Comparison of ENCODE assay signal across 26 cellular contexts in the genomic region with DNA sequence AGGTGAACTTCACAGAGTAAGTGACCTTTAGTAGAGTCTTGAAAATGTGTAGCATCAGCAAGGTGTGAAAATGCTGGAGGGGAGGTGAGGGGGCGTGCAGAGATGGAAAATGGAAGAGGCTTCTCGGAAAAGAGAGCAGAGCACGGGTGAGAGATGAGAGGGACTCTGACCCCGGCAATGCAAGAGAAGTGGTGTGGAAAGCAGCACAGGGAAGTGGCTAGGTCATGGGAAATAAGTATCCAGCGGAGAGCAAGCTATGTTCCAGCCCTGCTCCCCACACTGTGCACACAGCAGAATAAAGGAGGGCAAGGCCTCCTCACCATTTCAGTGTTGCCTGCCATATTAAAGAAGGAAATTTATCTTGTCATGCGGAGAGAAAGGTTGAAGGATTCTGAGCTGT.
DNase-seq lines count a peak whose midpoint lies in the region; FAIRE-seq and TF ChIP-seq lines count a peak whose summit lies in the region.
"Had no signal": no experiment of that assay in that cellular context is flagged by ENCODE, and none has a peak within 500 bp of the region (broad histone marks: within the 10 kb centered on the region; RNA-seq: fewer than 3 reads in every experiment).

No MANE protein-coding gene starts in this region.

- no peak overlapping the region for H3K23ac ChIP-seq in H1 (ENCODE audit: insufficient read length)

- H2BK120ac ChIP-seq in H1 (replicated peaks; ENCODE audit: low read depth, low read length) = no peak overlapping the region

- no peaks in the 10 kb centered on the region for H3K9me3 ChIP-seq in H1 (ENCODE audit: insufficient read depth in 2 of 2, low read depth in 1 of 2, low read length in 1 of 2)
- H3K9me3 ChIP-seq: SJCRH30 had no signal

- TF ChIP-seq POLR2A in H1 (IDR thresholded peaks at IDR 0.05; ENCODE audit: control extremely low read depth in 1 of 2, low read depth in 2 of 2, low read length in 2 of 2) = no peak

- H2AK5ac ChIP-seq in H1 (ENCODE audit: low read depth, low read length) = no peak overlapping the region

- H4K20me1 ChIP-seq in H1 (replicated peaks in 1 of 2; ENCODE audit: control insufficient read depth in 1 of 2, insufficient read depth in 2 of 2, low read length in 2 of 2) = no peaks in the 10 kb centered on the region

- H3K14ac ChIP-seq in H1 (ENCODE audit: insufficient read length) = no peak overlapping the region

- no peak overlapping the region for H4K8ac ChIP-seq in H1 (ENCODE audit: extremely low read depth, insufficient read depth, low read length)

- no peak overlapping the region for H3K4me2 ChIP-seq in H1 (ENCODE audit: insufficient read depth in 1 of 2, low read depth in 2 of 2, low read length in 2 of 2)
- H3K4me2 ChIP-seq: PC-9 had no signal

- H2AFZ ChIP-seq in H1 (ENCODE audit: low read length) = peak overlapping the region; percentile 93; the same call in 1 of the 2 replicates
- H2AFZ ChIP-seq: PC-9 had no signal

- no peak overlapping the region for H3K56ac ChIP-seq in H1 (replicated peaks; ENCODE audit: insufficient read length, low read depth, low read length)

- H3K27me3 ChIP-seq in H1 (replicated peaks in 1 of 4; ENCODE audit: control insufficient read depth in 3 of 4, extremely low read depth in 1 of 4, insufficient read depth in 3 of 4, low read length in 3 of 4) = no peaks in the 10 kb centered on the region
- H3K27me3 ChIP-seq: SJCRH30 had no signal

- no peaks in the 10 kb centered on the region for H3K27me3 Mint-ChIP-seq in activated CD4-positive, alpha-beta T cell treated with anti-CD3 and anti-CD28 coated beads, Interleukin-2, amount 10 ng/mL, durations not matched to agents 24 days and 14 days
- H3K27me3 Mint-ChIP-seq in nephron (ENCODE audit: low read depth) = no peaks in the 10 kb centered on the region
- H3K27me3 Mint-ChIP-seq: B cell had no signal

- intact Hi-C loops in activated CD4-positive, alpha-beta T cell treated with anti-CD3 and anti-CD28 coated beads, Interleukin-2, amount 10 ng/mL, durations not matched to agents 24 days and 14 days (cut with micrococcal nuclease) = no loop called here

- H2BK12ac ChIP-seq in H1 (ENCODE audit: low read depth, low read length) = no peak overlapping the region

- H3K9me3 Mint-ChIP-seq in activated CD4-positive, alpha-beta T cell treated with anti-CD3 and anti-CD28 coated beads, Interleukin-2, amount 10 ng/mL, durations not matched to agents 24 days and 14 days = no peaks in the 10 kb centered on the region
- H3K9me3 Mint-ChIP-seq in nephron = no peaks in the 10 kb centered on the region
- H3K9me3 Mint-ChIP-seq: CD8-positive, alpha-beta T cell had no signal

- peaks cover 0 to 4% (median 0%) of the 10 kb centered on the region in 4 experiments; a peak in 1 of 7 replicates for H3K4me1 ChIP-seq in H1 (replicated peaks in 1 of 4; ENCODE audit: control insufficient read depth in 3 of 4, insufficient read depth in 4 of 4, low read length in 3 of 4)
- H3K4me1 ChIP-seq: SJCRH30 had no signal

- no peak for FAIRE-seq in H1 (lab: Jason Lieb, UNC)
- FAIRE-seq: K562 had no signal

- no peak overlapping the region for H3K9ac ChIP-seq in H1 (replicated peaks in 1 of 4; ENCODE audit: extremely low read depth in 1 of 4, low read depth in 3 of 4, low read length in 3 of 4)

- peak overlapping the region; percentile 42 for H3K27ac Mint-ChIP-seq in activated CD4-positive, alpha-beta T cell treated with anti-CD3 and anti-CD28 coated beads, Interleukin-2, amount 10 ng/mL, durations not matched to agents 24 days and 14 days
- peak overlapping the region; percentile 60 to 90 (median 82) for H3K27ac Mint-ChIP-seq in nephron
- H3K27ac Mint-ChIP-seq: B cell; CD8-positive, alpha-beta T cell had no signal

- H3K4me3 Mint-ChIP-seq in activated CD4-positive, alpha-beta T cell treated with anti-CD3 and anti-CD28 coated beads, Interleukin-2, amount 10 ng/mL, durations not matched to agents 24 days and 14 days = no peak overlapping the region
- peak overlapping the region in 1 of 3 experiments; percentile 8 for H3K4me3 Mint-ChIP-seq in nephron
- H3K4me3 Mint-ChIP-seq: B cell; CD8-positive, alpha-beta T cell had no signal

- TF ChIP-seq CTCF in H1 (IDR thresholded peaks at IDR 0.05; ENCODE audit: control extremely low read depth in 1 of 3, insufficient read depth in 1 of 3, low read depth in 1 of 3, low read length in 3 of 3) (no peak), nephron (IDR thresholded peaks at IDR 0.05; ENCODE audit: unreplicated experiment in 3 of 3) (no peak)

- H3K27ac ChIP-seq in H1 (ENCODE audit: low read depth, low read length) = no peak overlapping the region
- H3K27ac ChIP-seq: 22Rv1, C4-2B, HL-60, PC-9, SJCRH30 had no signal

- CTCF ChIA-PET in H1 (lab: Charles Lee; ENCODE audit: partially characterized antibody) = no interaction called here

- H3K79me2 ChIP-seq in H1 (ENCODE audit: control insufficient read depth in 1 of 2, insufficient read depth in 2 of 2, low read length in 2 of 2) = no peaks in the 10 kb centered on the region

- H3K79me1 ChIP-seq in H1 (ENCODE audit: low read depth, low read length) = no peaks in the 10 kb centered on the region

- H2BK5ac ChIP-seq in H1 (ENCODE audit: low read depth, low read length) = no peak overlapping the region

- no peak for TF ChIP-seq EP300 in H1 (IDR thresholded peaks at IDR 0.05; ENCODE audit: borderline replicate concordance in 1 of 2, low read depth in 2 of 2, low read length in 2 of 2)

- no peak for DNase-seq in activated CD4-positive, alpha-beta T cell treated with anti-CD3 and anti-CD28 coated beads, Interleukin-2, amount 10 ng/mL, durations not matched to agents 24 days and 14 days
- DNase-seq in activated CD4-positive, alpha-beta T cell treated with anti-CD3 and anti-CD28 coated beads, Interleukin-2, amount 50 U/mL, for 1 hour = no peak
- no peak for DNase-seq in H1 (ENCODE audit: low read depth in 1 of 2, low spot score in 2 of 2)
- peak; percentile 32 for DNase-seq in retina
- no peak for DNase-seq in NAMALWA (ENCODE audit: low spot score)
- no peak for DNase-seq in activated T-cell treated with anti-CD3 and anti-CD28 coated beads, Interleukin-2, amount 50 U/mL, for 1 hour
- DNase-seq in NOMO-1 (lab: John Stamatoyannopoulos, UW; ENCODE audit: unreplicated experiment in 2 of 2) = no peak
- DNase-seq: CD8-positive, alpha-beta T cell; DMS 273 treated with DMSO at 0.1 percent for 48 hours; DMS79; H7; Kasumi-1; NCI-H1105; NCI-H1436 treated with DMSO at 0.1 percent for 48 hours; NCI-H187 treated with DMSO at 0.1 percent for 48 hours; NCI-H2171 treated with DMSO at 0.1 percent for 48 hours; NCI-H524; NCI-H748 treated with DMSO at 0.1 percent for 48 hours; PC-9; SJCRH30 had no signal

- H3K23me2 ChIP-seq in H1 (ENCODE audit: low read depth, low read length) = no peaks in the 10 kb centered on the region

- no peak overlapping the region for H3K4me3 ChIP-seq in H1 (ENCODE audit: extremely low read depth in 1 of 4, insufficient read depth in 2 of 4, low read depth in 3 of 4, low read length in 4 of 4)
- H3K4me3 ChIP-seq: K562, PC-9, SJCRH30 had no signal

- no peaks in the 10 kb centered on the region for H3K36me3 ChIP-seq in H1 (ENCODE audit: control insufficient read depth in 2 of 4, insufficient read depth in 4 of 4, low read length in 3 of 4)
- H3K36me3 ChIP-seq: SJCRH30 had no signal

- no peak overlapping the region for H2BK20ac ChIP-seq in H1 (ENCODE audit: low read length)

- no peak overlapping the region for H4K5ac ChIP-seq in H1 (ENCODE audit: insufficient read length, low read depth, low read length)

- no peaks in the 10 kb centered on the region for H3K4me1 Mint-ChIP-seq in activated CD4-positive, alpha-beta T cell treated with anti-CD3 and anti-CD28 coated beads, Interleukin-2, amount 10 ng/mL, durations not matched to agents 24 days and 14 days
- peaks cover 17% of the 10 kb centered on the region for H3K4me1 Mint-ChIP-seq in nephron
- H3K4me1 Mint-ChIP-seq: B cell had no signal

- 91% methylated on average over 6 of the region's 6 CpGs; no CpG with 5 or more reads in 1 of the 2 experiments for WGBS in H1 (ENCODE audit: extremely low coverage in 1 of 2, insufficient coverage in 1 of 2, insufficient read length in 1 of 2, insufficient replicate concordance in 2 of 2, low coverage in 1 of 2, low lambda C conversion rate in 2 of 2, missing lambda C conversion rate in 1 of 2), 2 experiments

- no peak for TF ChIP-seq RAD21 in H1 (IDR thresholded peaks at IDR 0.05 in 1 of 2, conservative IDR thresholded peaks at IDR 0.05 in 1 of 2; ENCODE audit: low read depth in 2 of 2, low read length in 2 of 2)

- no peak overlapping the region for H4K91ac ChIP-seq in H1 (replicated peaks; ENCODE audit: insufficient read length, low read length)

- no peak overlapping the region for H3K4ac ChIP-seq in H1 (replicated peaks; ENCODE audit: insufficient read length, low read depth, low read length)

- H3K36me3 Mint-ChIP-seq in activated CD4-positive, alpha-beta T cell treated with anti-CD3 and anti-CD28 coated beads, Interleukin-2, amount 10 ng/mL, durations not matched to agents 24 days and 14 days (ENCODE audit: low read depth) = no peaks in the 10 kb centered on the region
- H3K36me3 Mint-ChIP-seq in nephron (ENCODE audit: low read depth) = no peaks in the 10 kb centered on the region
- H3K36me3 Mint-ChIP-seq: CD8-positive, alpha-beta T cell had no signal

- H3K18ac ChIP-seq in H1 (ENCODE audit: extremely low read depth, low read length) = no peak overlapping the region

- H2BK15ac ChIP-seq in H1 (ENCODE audit: low read length) = no peak overlapping the region

- POLR2A ChIA-PET in H1 (lab: Charles Lee; ENCODE audit: partially characterized antibody) = no interaction called here

TF ChIP-seq in H1, 55 proteins besides CTCF, POLR2A, EP300 and RAD21 (continues in another document):
- TF ChIP-seq RNF2 (IDR thresholded peaks at IDR 0.05; ENCODE audit: borderline replicate concordance, low read depth, low read length, missing control alignments, poor library complexity, severe bottlenecking) = no peak
- TF ChIP-seq CTBP2 (IDR thresholded peaks at IDR 0.05; ENCODE audit: borderline replicate concordance, insufficient read depth, insufficient read length, low read length) = no peak
- no peak for TF ChIP-seq EGR1 (IDR thresholded peaks at IDR 0.05; ENCODE audit: borderline replicate concordance, low read depth, low read length)
- TF ChIP-seq CHD1 (IDR thresholded peaks at IDR 0.05; ENCODE audit: low read depth, low read length) = no peak
- TF ChIP-seq, protein P1, sequence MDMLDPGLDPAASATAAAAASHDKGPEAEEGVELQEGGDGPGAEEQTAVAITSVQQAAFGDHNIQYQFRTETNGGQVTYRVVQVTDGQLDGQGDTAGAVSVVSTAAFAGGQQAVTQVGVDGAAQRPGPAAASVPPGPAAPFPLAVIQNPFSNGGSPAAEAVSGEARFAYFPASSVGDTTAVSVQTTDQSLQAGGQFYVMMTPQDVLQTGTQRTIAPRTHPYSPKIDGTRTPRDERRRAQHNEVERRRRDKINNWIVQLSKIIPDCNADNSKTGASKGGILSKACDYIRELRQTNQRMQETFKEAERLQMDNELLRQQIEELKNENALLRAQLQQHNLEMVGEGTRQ (IDR thresholded peaks at IDR 0.05; ENCODE audit: low read length) = no peak
- TF ChIP-seq GABPA (IDR thresholded peaks at IDR 0.05; ENCODE audit: borderline replicate concordance, insufficient read depth, low read length) = no peak
- no peak for TF ChIP-seq TCF12 (IDR thresholded peaks at IDR 0.05; ENCODE audit: low read depth, low read length)
- no peak for TF ChIP-seq SP1 (IDR thresholded peaks at IDR 0.05; ENCODE audit: low read depth, low read length)
- no peak for TF ChIP-seq TEAD4 (IDR thresholded peaks at IDR 0.05; ENCODE audit: low read depth, low read length)
